In the genomic region with DNA sequence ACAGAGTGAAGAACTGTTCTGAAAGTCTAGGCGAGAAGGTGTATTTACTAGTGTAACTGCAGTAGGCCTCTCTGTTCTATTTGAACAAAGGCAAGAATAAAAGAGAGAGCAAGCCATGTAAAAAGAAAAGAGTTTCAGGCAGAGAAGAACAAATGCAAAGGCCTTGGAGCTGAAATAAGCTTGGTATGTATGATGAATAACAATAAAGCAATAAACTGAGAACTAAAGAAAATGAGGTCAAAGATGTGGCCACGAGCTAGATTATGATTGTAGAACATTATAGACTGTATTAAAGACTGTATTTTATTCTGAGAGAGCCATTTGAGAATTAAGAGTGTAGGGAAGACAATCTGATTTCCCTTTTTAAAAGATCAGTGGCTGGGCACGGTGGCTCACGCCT, we compare ENCODE assay signal across 25 cellular contexts.
"Had no signal": no experiment of that assay in that cellular context is flagged by ENCODE, and none has a peak within 500 bp of the region (broad histone marks: within the 10 kb centered on the region; RNA-seq: fewer than 3 reads in every experiment).

No MANE protein-coding gene starts in this region.

- H3K9me3 ChIP-seq: esophagus squamous epithelium, lower lobe of right lung, psoas muscle, sigmoid colon, suprapubic skin, vagina had no signal

- H3K4me1 ChIP-seq: esophagus squamous epithelium, lower lobe of right lung, parathyroid adenoma, psoas muscle, sigmoid colon, suprapubic skin, vagina had no signal

- ATAC-seq: effector memory CD8-positive, alpha-beta T cell; left ventricle myocardium superior; lower lobe of right lung; natural killer cell treated with Interleukin-12 subunit alpha and Interleukin-12 subunit beta and Interleukin-15 and Interleukin-18, amount 100 ng/mL, for 72 hours; psoas muscle; right cardiac atrium; stimulated activated memory B cell treated with anti-CD40 and anti-IgM and Interleukin-4, amounts not matched to agents 10 μg/mL and 1 μg/mL and 100 μg/mL, for 72 hours; stimulated activated naive CD8-positive, alpha-beta T cell treated with anti-CD3 and anti-CD28 coated beads, Interleukin-15, amount 100 ng/mL, for 72 hours had no signal

- H3K4me1 Mint-ChIP-seq: stimulated activated naive CD8-positive, alpha-beta T cell treated with anti-CD3 and anti-CD28 coated beads, Interleukin-15, amount 100 ng/mL, for 72 hours had no signal

- H3K27ac ChIP-seq: esophagus squamous epithelium, lower lobe of right lung, parathyroid adenoma, psoas muscle, sigmoid colon, suprapubic skin, vagina had no signal

- H3K27me3 Mint-ChIP-seq: effector memory CD8-positive, alpha-beta T cell; naive B cell; natural killer cell treated with Interleukin-12 subunit alpha and Interleukin-12 subunit beta and Interleukin-15 and Interleukin-18, amount 100 ng/mL, for 72 hours; stimulated activated memory B cell treated with anti-CD40 and anti-IgM and Interleukin-4, amounts not matched to agents 10 μg/mL and 1 μg/mL and 100 μg/mL, for 72 hours; stimulated activated naive CD8-positive, alpha-beta T cell treated with anti-CD3 and anti-CD28 coated beads, Interleukin-15, amount 100 ng/mL, for 72 hours had no signal

- DNase-seq: cortex of kidney; effector memory CD8-positive, alpha-beta T cell; erythroblast; esophagus squamous epithelium; foreskin melanocyte; hypothalamus; immature natural killer cell; islet precursor cell; kidney glomerular epithelial cell; left ventricle myocardium superior; lower lobe of right lung; naive B cell; psoas muscle; right cardiac atrium; sigmoid colon; stimulated activated CD4-positive, alpha-beta T cell treated with anti-CD3 and anti-CD28 coated beads, Interleukin-2, amount 100 ng/mL, for 24 hours; stimulated activated CD4-positive, alpha-beta T cell treated with anti-CD3 and anti-CD28 coated beads, Interleukin-4, amount 100 ng/mL, for 24 hours; stimulated activated naive CD8-positive, alpha-beta T cell treated with anti-CD3 and anti-CD28 coated beads, Interleukin-15, amount 100 ng/mL, for 72 hours; trophoblast cell had no signal

- H3K27ac Mint-ChIP-seq: effector memory CD8-positive, alpha-beta T cell; stimulated activated memory B cell treated with anti-CD40 and anti-IgM and Interleukin-4, amounts not matched to agents 10 μg/mL and 1 μg/mL and 100 μg/mL, for 72 hours had no signal

- H3K4me3 ChIP-seq: esophagus squamous epithelium, lower lobe of right lung, psoas muscle, sigmoid colon, suprapubic skin, vagina had no signal

- H3K4me3 Mint-ChIP-seq: effector memory CD8-positive, alpha-beta T cell; immature natural killer cell; naive B cell; natural killer cell treated with Interleukin-12 subunit alpha and Interleukin-12 subunit beta and Interleukin-15 and Interleukin-18, amount 100 ng/mL, for 72 hours; neural crest cell; stimulated activated memory B cell treated with anti-CD40 and anti-IgM and Interleukin-4, amounts not matched to agents 10 μg/mL and 1 μg/mL and 100 μg/mL, for 72 hours; stimulated activated naive CD8-positive, alpha-beta T cell treated with anti-CD3 and anti-CD28 coated beads, Interleukin-15, amount 100 ng/mL, for 72 hours had no signal

- H3K9me3 Mint-ChIP-seq: effector memory CD8-positive, alpha-beta T cell; immature natural killer cell; naive B cell; natural killer cell treated with Interleukin-12 subunit alpha and Interleukin-12 subunit beta and Interleukin-15 and Interleukin-18, amount 100 ng/mL, for 72 hours; neural crest cell; stimulated activated memory B cell treated with anti-CD40 and anti-IgM and Interleukin-4, amounts not matched to agents 10 μg/mL and 1 μg/mL and 100 μg/mL, for 72 hours; stimulated activated naive CD8-positive, alpha-beta T cell treated with anti-CD3 and anti-CD28 coated beads, Interleukin-15, amount 100 ng/mL, for 72 hours had no signal

- H3K27me3 ChIP-seq: esophagus squamous epithelium, sigmoid colon, suprapubic skin, vagina had no signal
